Comparison of ENCODE assay signal across 12 cellular contexts in the genomic region with DNA sequence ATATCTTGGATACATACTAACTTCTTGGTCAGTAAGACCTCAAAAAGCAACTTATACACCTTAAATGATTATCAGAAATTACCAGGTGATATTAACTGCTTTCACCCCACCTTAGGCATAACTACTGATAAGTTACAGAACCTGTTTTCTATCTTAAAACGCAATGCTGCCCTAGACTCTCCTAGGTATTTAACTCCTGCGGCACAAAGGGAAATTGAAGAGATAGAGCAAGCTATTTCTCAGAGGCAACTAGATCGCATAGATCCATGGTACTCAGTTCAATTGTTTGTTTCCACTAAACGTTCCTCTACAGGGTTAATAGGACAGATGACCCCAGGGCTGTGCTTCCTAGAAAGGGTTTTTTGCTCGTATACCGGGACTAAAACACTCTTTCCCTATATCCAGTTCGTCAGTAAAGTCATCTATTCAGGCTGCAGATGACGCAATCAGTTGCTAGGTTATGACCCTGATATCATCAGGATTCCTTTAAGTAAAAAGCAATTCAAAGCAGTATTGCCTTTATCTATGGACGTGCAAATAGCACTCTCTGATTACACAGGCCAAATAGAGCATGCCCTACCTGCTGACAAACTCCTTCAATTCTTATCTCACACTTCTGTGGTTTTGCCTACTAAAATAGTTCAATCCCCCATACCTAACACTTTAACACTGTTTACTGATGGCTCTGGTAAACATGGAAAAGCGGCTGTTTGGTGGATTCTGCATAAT.
DNase-seq lines count a peak whose midpoint lies in the region; ATAC-seq, FAIRE-seq and TF ChIP-seq lines count a peak whose summit lies in the region.
"Had no signal": no experiment of that assay in that cellular context is flagged by ENCODE, and none has a peak within 500 bp of the region (broad histone marks: within the 10 kb centered on the region; RNA-seq: fewer than 3 reads in every experiment).

No MANE protein-coding gene starts in this region.

- no peak overlapping the region for H3K9ac ChIP-seq in HepG2 (ENCODE audit: insufficient read depth, low read depth, low read length)
- H3K9ac ChIP-seq: GM23248 had no signal

- DNase-seq in HepG2 (ENCODE audit: low spot score) (no peak), right lobe of liver (no peak), SK-MEL-5 (ENCODE audit: low read depth, low spot score) (peak; percentile 24), hepatocyte (ENCODE audit: low spot score) (peak; percentile 44), tibial artery (no peak), testis (no peak), right cardiac atrium (no peak)
- DNase-seq: C1 segment of cervical spinal cord; CD4-positive, alpha-beta T cell; GM23248; H7 had no signal

- ATAC-seq in HepG2 (no peak), right lobe of liver (no peak), right cardiac atrium (no peak)

- TF ChIP-seq POLR2A in HepG2 (IDR thresholded peaks at IDR 0.05; ENCODE audit: insufficient read depth in 1 of 2, low read depth in 2 of 2, low read length in 2 of 2) (no peak), right lobe of liver (IDR thresholded peaks at IDR 0.05) (no peak), testis (IDR thresholded peaks at IDR 0.05) (no peak)

- TF ChIP-seq CTCF in HepG2 (CRISPR knock-in tag; IDR thresholded peaks at IDR 0.05): no peak
- no peak for TF ChIP-seq CTCF in right lobe of liver (IDR thresholded peaks at IDR 0.05)
- no peak for TF ChIP-seq CTCF in hepatocyte (IDR thresholded peaks at IDR 0.05; ENCODE audit: poor library complexity)
- TF ChIP-seq CTCF in tibial artery (IDR thresholded peaks at IDR 0.05): no peak
- TF ChIP-seq CTCF in testis (IDR thresholded peaks at IDR 0.05): no peak

- H3K4me3 ChIP-seq in HepG2 (replicated peaks in 1 of 3; ENCODE audit: insufficient read depth in 1 of 3, low read depth in 2 of 3, low read length in 3 of 3) (no peak overlapping the region), right lobe of liver (no peak overlapping the region), hepatocyte (no peak overlapping the region), tibial artery (no peak overlapping the region), testis (no peak overlapping the region), right cardiac atrium (ENCODE audit: low read length) (no peak overlapping the region)
- H3K4me3 ChIP-seq: GM23248 had no signal

- TF ChIP-seq EP300 in HepG2 (IDR thresholded peaks at IDR 0.05; ENCODE audit: low read depth in 2 of 2, low read length in 2 of 2) (no peak), HepG2 (CRISPR knock-in tag; IDR thresholded peaks at IDR 0.05; ENCODE audit: borderline replicate concordance) (no peak)

- no peak overlapping the region for H3K27ac ChIP-seq in HepG2 (ENCODE audit: extremely low read length, insufficient read depth, low read length)
- no peak overlapping the region for H3K27ac ChIP-seq in right lobe of liver
- no peak overlapping the region for H3K27ac ChIP-seq in hepatocyte
- no peak overlapping the region for H3K27ac ChIP-seq in tibial artery
- no peak overlapping the region for H3K27ac ChIP-seq in testis
- H3K27ac ChIP-seq in right cardiac atrium (ENCODE audit: low read length): no peak overlapping the region
- H3K27ac ChIP-seq: GM23248 had no signal

- intact Hi-C loops in HepG2 (cut with micrococcal nuclease; ENCODE audit: unreplicated experiment) (no loop called here), right lobe of liver (cut with DNase I) (no loop called here), tibial artery (cut with DNase I; ENCODE audit: low total_unique reads) (no loop called here), testis (cut with DNase I; ENCODE audit: low total_unique reads) (no loop called here), right cardiac atrium (cut with DNase I) (no loop called here)

- CTCF ChIA-PET in HepG2 (lab: Yijun Ruan, JAX; ENCODE audit: low intra/inter-chr PET ratio, low total read pairs): no interaction called here

- no peaks in the 10 kb centered on the region for H3K4me1 ChIP-seq in HepG2 (ENCODE audit: insufficient read depth, low read length)
- H3K4me1 ChIP-seq in right lobe of liver: no peaks in the 10 kb centered on the region
- H3K4me1 ChIP-seq in hepatocyte (ENCODE audit: insufficient read depth): no peaks in the 10 kb centered on the region
- H3K4me1 ChIP-seq in tibial artery: no peaks in the 10 kb centered on the region
- H3K4me1 ChIP-seq in testis: no peaks in the 10 kb centered on the region
- no peaks in the 10 kb centered on the region for H3K4me1 ChIP-seq in right cardiac atrium (ENCODE audit: control insufficient read depth, insufficient read depth, low read length)

- H3K36me3 ChIP-seq in HepG2 (replicated peaks in 1 of 2; ENCODE audit: control insufficient read depth in 1 of 2, insufficient read depth in 2 of 2, low read length in 2 of 2) (no peaks in the 10 kb centered on the region), right lobe of liver (no peaks in the 10 kb centered on the region), hepatocyte (replicated peaks; ENCODE audit: insufficient read depth, low read depth) (no peaks in the 10 kb centered on the region), tibial artery (no peaks in the 10 kb centered on the region), testis (ENCODE audit: low read depth, missing control alignments) (no peaks in the 10 kb centered on the region)

- no peak for FAIRE-seq in HepG2 (lab: Jason Lieb, UNC)
- FAIRE-seq: A204.1 had no signal

- H4K20me1 ChIP-seq in HepG2 (ENCODE audit: insufficient read depth, low read length) (no peaks in the 10 kb centered on the region), hepatocyte (ENCODE audit: insufficient read depth, poor library complexity, severe bottlenecking) (no peaks in the 10 kb centered on the region)

- H2AFZ ChIP-seq in HepG2 (ENCODE audit: low read length) (no peak overlapping the region), hepatocyte (no peak overlapping the region)
- H2AFZ ChIP-seq: GM23248 had no signal

- H3K79me2 ChIP-seq in HepG2 (ENCODE audit: insufficient read depth, low read length) (no peaks in the 10 kb centered on the region), hepatocyte (no peaks in the 10 kb centered on the region)

- H3K9me3 ChIP-seq in HepG2 (ENCODE audit: low read length) (peaks cover 23% of the 10 kb centered on the region), right lobe of liver (no peaks in the 10 kb centered on the region), hepatocyte (ENCODE audit: low read depth) (peaks cover 7% of the 10 kb centered on the region), tibial artery (no peaks in the 10 kb centered on the region), testis (no peaks in the 10 kb centered on the region), right cardiac atrium (ENCODE audit: control insufficient read depth, low read length) (no peaks in the 10 kb centered on the region)

- no TSS peak for BruUV-seq in HepG2 (replicated peaks; lab: Mats Ljungman, UMichigan)

- POLR2A ChIA-PET in HepG2 (lab: Yijun Ruan, JAX): no interaction called here

- H3K4me2 ChIP-seq in HepG2 (ENCODE audit: low read depth, low read length): no peak overlapping the region
- H3K4me2 ChIP-seq in hepatocyte: peak overlapping the region; percentile 1

- H3K27me3 ChIP-seq in HepG2 (ENCODE audit: control insufficient read depth in 1 of 2, insufficient read depth in 2 of 2, low read length in 2 of 2): peaks cover 2 to 35% of the 10 kb centered on the region in 2 experiments; a peak in 4 of 5 replicates
- no peaks in the 10 kb centered on the region for H3K27me3 ChIP-seq in right lobe of liver
- no peaks in the 10 kb centered on the region for H3K27me3 ChIP-seq in hepatocyte
- H3K27me3 ChIP-seq in tibial artery: no peaks in the 10 kb centered on the region
- H3K27me3 ChIP-seq in testis: no peaks in the 10 kb centered on the region
- no peaks in the 10 kb centered on the region for H3K27me3 ChIP-seq in right cardiac atrium (ENCODE audit: control insufficient read depth, insufficient read depth)

- 17% methylated on average over 10 of the region's 10 CpGs for WGBS in HepG2 (ENCODE audit: low lambda C conversion rate)
- WGBS in right lobe of liver (ENCODE audit: insufficient coverage, low coverage, low lambda C conversion rate, missing lambda C conversion rate): 34% methylated on average over 10 of the region's 10 CpGs
- WGBS in hepatocyte (ENCODE audit: low lambda C conversion rate, missing lambda C conversion rate): 46% methylated on average over 10 of the region's 10 CpGs
- WGBS in testis, 2 donors: 74 to 76% methylated on average over 10 of the region's 10 CpGs
- 59% methylated on average over 10 of the region's 10 CpGs for WGBS in right cardiac atrium

- in situ Hi-C loops in HepG2 (cut with HindIII; ENCODE audit: extremely low pct_ligation_motif_present, low pct_unique_long_range_greater_than_20kb): no loop called here
- in situ Hi-C loops in SK-MEL-5 (cut with HindIII; ENCODE audit: low pct_unique_long_range_greater_than_20kb, low sequenced_read_pairs): no loop called here

- no peaks in the 10 kb centered on the region for H3K9me2 ChIP-seq in hepatocyte (replicated peaks; ENCODE audit: insufficient read depth)

- TF ChIP-seq RAD21 in HepG2 (CRISPR knock-in tag; IDR thresholded peaks at IDR 0.05): no peak

TF ChIP-seq in HepG2, 621 proteins besides CTCF, POLR2A, EP300 and RAD21 (continues in another document):
- no peak for TF ChIP-seq ASH2L (IDR thresholded peaks at IDR 0.05; ENCODE audit: insufficient read length, low read depth, low read length)
- TF ChIP-seq, protein P1, sequence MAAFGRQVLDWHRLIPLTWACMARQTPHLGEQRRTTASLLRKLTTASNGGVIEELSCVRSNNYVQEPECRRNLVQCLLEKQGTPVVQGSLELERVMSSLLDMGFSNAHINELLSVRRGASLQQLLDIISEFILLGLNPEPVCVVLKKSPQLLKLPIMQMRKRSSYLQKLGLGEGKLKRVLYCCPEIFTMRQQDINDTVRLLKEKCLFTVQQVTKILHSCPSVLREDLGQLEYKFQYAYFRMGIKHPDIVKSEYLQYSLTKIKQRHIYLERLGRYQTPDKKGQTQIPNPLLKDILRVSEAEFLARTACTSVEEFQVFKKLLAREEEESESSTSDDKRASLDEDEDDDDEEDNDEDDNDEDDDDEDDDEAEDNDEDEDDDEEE (CRISPR knock-in tag; IDR thresholded peaks at IDR 0.05): no peak
- TF ChIP-seq ZNF660 (CRISPR knock-in tag; IDR thresholded peaks at IDR 0.05; ENCODE audit: borderline replicate concordance, low read depth): no peak
- TF ChIP-seq ZNF326 (CRISPR knock-in tag; IDR thresholded peaks at IDR 0.05; ENCODE audit: borderline replicate concordance): no peak
- no peak for TF ChIP-seq YEATS4 (CRISPR knock-in tag; IDR thresholded peaks at IDR 0.05; ENCODE audit: borderline replicate concordance)
- no peak for TF ChIP-seq FOXA3 (CRISPR knock-in tag; IDR thresholded peaks at IDR 0.05)
- no peak for TF ChIP-seq MTF2 (CRISPR knock-in tag; IDR thresholded peaks at IDR 0.05; ENCODE audit: borderline replicate concordance)

Comparison
In these comparisons a context has a peak if more than half of its experiments do, and no peak if none do; other contexts are left out.
1. DNase-seq: peak in SK-MEL-5 (single experiment) and hepatocyte (single experiment); none in HepG2 (single experiment), right lobe of liver (0 of 3), tibial artery (0 of 2), testis (single experiment) and right cardiac atrium (0 of 3).